Comparison of ENCODE assay signal across 16 cellular contexts in genomic region chr6:140653985-140654384, GRCh38.
DNase-seq lines count a peak whose midpoint lies in the region; FAIRE-seq and TF ChIP-seq lines count a peak whose summit lies in the region.
"Had no signal": no experiment of that assay in that cellular context is flagged by ENCODE, and none has a peak within 500 bp of the region (broad histone marks: within the 10 kb centered on the region; RNA-seq: fewer than 3 reads in every experiment).

No MANE protein-coding gene starts in this region.

- peak overlapping the region; percentile 76 for H3K27ac ChIP-seq in mesenchymal stem cell (ENCODE audit: low read length, poor library complexity, severe bottlenecking)
- no peak overlapping the region for H3K27ac ChIP-seq in left ventricle myocardium inferior (replicated peaks)

- intact Hi-C loops in left ventricle myocardium inferior (cut with micrococcal nuclease) = no loop called here

- H3K4me1 ChIP-seq in mesenchymal stem cell (ENCODE audit: control insufficient read depth, insufficient read depth, low read depth, low read length) = no peaks in the 10 kb centered on the region
- H3K4me1 ChIP-seq in left ventricle myocardium inferior = no peaks in the 10 kb centered on the region
- H3K4me1 ChIP-seq: Caco-2 had no signal

- peak; percentile 12 for FAIRE-seq in RCC 7860 (lab: Jason Lieb, UNC)
- FAIRE-seq: GM12878, GM18507 had no signal

- no peak overlapping the region for H2AFZ ChIP-seq in mesenchymal stem cell (ENCODE audit: low read depth, low read length)
- H2AFZ ChIP-seq: GM23338 had no signal

- no peak overlapping the region for H4K91ac ChIP-seq in mesenchymal stem cell (ENCODE audit: low read length)

- no peak overlapping the region for H3K23ac ChIP-seq in mesenchymal stem cell (ENCODE audit: low read length in 2 of 2)

- no peak for TF ChIP-seq CTCF in left ventricle myocardium inferior (IDR thresholded peaks at IDR 0.05; ENCODE audit: borderline replicate concordance)

- H3K4me3 ChIP-seq in mesenchymal stem cell (ENCODE audit: insufficient read depth in 1 of 2, low read depth in 1 of 2, low read length in 2 of 2) (no peak overlapping the region), left ventricle myocardium inferior (no peak overlapping the region)
- H3K4me3 ChIP-seq: GM12878, GM23338 had no signal

- H3K18ac ChIP-seq in mesenchymal stem cell (ENCODE audit: low read depth in 1 of 2, low read length in 2 of 2) = no peak overlapping the region

- no peak overlapping the region for H3K9ac ChIP-seq in mesenchymal stem cell (ENCODE audit: low read length)

- no peaks in the 10 kb centered on the region for H3K79me1 ChIP-seq in mesenchymal stem cell (replicated peaks; ENCODE audit: low read length, poor library complexity, severe bottlenecking)

- H3K9me3 ChIP-seq in mesenchymal stem cell (ENCODE audit: control insufficient read depth, low read length) (peaks cover 5% of the 10 kb centered on the region), left ventricle myocardium inferior (replicated peaks) (no peaks in the 10 kb centered on the region)
- H3K9me3 ChIP-seq: Caco-2 had no signal

- H2BK12ac ChIP-seq in mesenchymal stem cell (ENCODE audit: low read length in 2 of 2) = no peak overlapping the region

- H3K14ac ChIP-seq in mesenchymal stem cell (ENCODE audit: low read length in 2 of 2) = no peak overlapping the region

- H2BK5ac ChIP-seq in mesenchymal stem cell (ENCODE audit: low read depth, low read length, poor library complexity, severe bottlenecking) = peak overlapping the region; percentile 12

- no peak overlapping the region for H4K8ac ChIP-seq in mesenchymal stem cell (ENCODE audit: low read length)

- no peak overlapping the region for H2BK120ac ChIP-seq in mesenchymal stem cell (ENCODE audit: low read depth, low read length)

- no peak overlapping the region for H3K4me2 ChIP-seq in mesenchymal stem cell (ENCODE audit: low read length, poor library complexity, severe bottlenecking)
- H3K4me2 ChIP-seq: GM23338 had no signal

- H3K27me3 ChIP-seq in mesenchymal stem cell (ENCODE audit: control insufficient read depth in 1 of 2, insufficient read depth in 1 of 2, low read length in 2 of 2) = no peaks in the 10 kb centered on the region
- no peaks in the 10 kb centered on the region for H3K27me3 ChIP-seq in left ventricle myocardium inferior (ENCODE audit: low read depth)

- H2BK15ac ChIP-seq in mesenchymal stem cell (ENCODE audit: low read depth, poor library complexity, severe bottlenecking) = no peak overlapping the region

- DNase-seq in DMS53 treated with DMSO at 0.1 percent for 48 hours (lab: John Stamatoyannopoulos, UW; ENCODE audit: unreplicated experiment) = peak; percentile 4
- no peak for DNase-seq in RCC 7860 (ENCODE audit: low spot score)
- DNase-seq in dermis blood vessel endothelial cell = peak; percentile 25
- no peak for DNase-seq in mesenchymal stem cell
- DNase-seq in NCI-H524 (lab: John Stamatoyannopoulos, UW) = no peak
- DNase-seq in left ventricle myocardium inferior = no peak
- DNase-seq in iPS-NIHi7 (ENCODE audit: extremely low spot score) = no peak
- DNase-seq: C1 segment of cervical spinal cord; Caco-2; CD8-positive, alpha-beta T cell; DMS79; H7; IMR-90 had no signal

- H3K4ac ChIP-seq in mesenchymal stem cell (ENCODE audit: low read depth in 1 of 2, low read length in 2 of 2) = no peak overlapping the region

- H3K36me3 ChIP-seq in mesenchymal stem cell (ENCODE audit: control insufficient read depth in 1 of 2, insufficient read depth in 2 of 2, low read depth in 1 of 2, low read length in 2 of 2) = no peaks in the 10 kb centered on the region
- H3K36me3 ChIP-seq in left ventricle myocardium inferior = no peaks in the 10 kb centered on the region

- no peak overlapping the region for H2AK5ac ChIP-seq in mesenchymal stem cell (ENCODE audit: low read length, severe bottlenecking)

Comparison
In these comparisons a context has a peak if more than half of its experiments do, and no peak if none do; other contexts are left out.
1. DNase-seq: peak in DMS53 treated with DMSO at 0.1 percent for 48 hours (single experiment) and dermis blood vessel endothelial cell (single experiment); none in RCC 7860 (single experiment), mesenchymal stem cell (single experiment), NCI-H524 (0 of 2), left ventricle myocardium inferior (single experiment) and iPS-NIHi7 (single experiment).